In the genomic region with DNA sequence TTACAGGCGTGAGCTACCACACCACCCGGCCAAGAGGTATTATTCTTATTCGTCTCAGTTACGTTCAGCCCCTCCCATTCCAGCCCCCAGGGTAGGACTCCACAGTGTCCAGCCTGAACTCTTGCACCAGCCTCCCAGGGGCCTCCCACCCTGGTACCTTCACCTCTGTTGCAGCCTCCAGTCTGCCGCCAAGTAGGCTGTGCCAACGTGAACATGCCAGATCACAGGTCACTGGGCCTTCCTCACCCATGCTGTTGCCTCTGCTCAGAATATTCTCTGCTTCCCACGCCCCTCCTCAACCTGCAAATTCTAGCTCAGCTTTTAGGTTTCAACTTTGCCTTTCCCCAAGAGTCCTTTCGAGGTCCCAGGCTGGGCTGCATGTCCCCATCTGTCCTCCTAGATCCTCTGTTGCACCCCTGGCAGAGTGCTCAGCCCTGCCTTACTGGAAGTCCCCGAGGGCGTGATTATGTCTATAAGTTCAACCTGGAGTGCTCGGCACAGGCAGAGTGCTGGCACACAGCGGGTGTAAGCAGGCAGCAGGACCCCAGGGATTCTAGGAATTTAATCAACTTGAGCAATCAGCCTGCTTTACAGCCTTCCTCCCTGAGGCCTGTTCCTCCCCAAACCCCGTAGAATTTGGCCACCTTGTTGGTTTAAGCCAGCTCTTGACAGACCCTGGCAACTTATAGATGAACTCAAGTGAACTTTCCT, we compare ENCODE assay signal across 16 cellular contexts. TPM values are rescaled to one million over a fixed set of nuclear protein-coding genes. Genes with fewer than 3 reads are reported as not detected.
DNase-seq lines count a peak whose midpoint lies in the region; ATAC-seq and TF ChIP-seq lines count a peak whose summit lies in the region.
"Had no signal": no experiment of that assay in that cellular context is flagged by ENCODE, and none has a peak within 500 bp of the region (broad histone marks: within the 10 kb centered on the region; RNA-seq: fewer than 3 reads in every experiment).

No MANE protein-coding gene starts in this region.

- no peak overlapping the region for H2BK15ac ChIP-seq in H9 (ENCODE audit: low read depth, low read length)

- no peak for TF ChIP-seq CTCF in BE2C (IDR thresholded peaks at IDR 0.05; ENCODE audit: low read depth, low read length)
- no peak for TF ChIP-seq CTCF in H9 (conservative IDR thresholded peaks at IDR 0.05)

- no peak overlapping the region for H2BK12ac ChIP-seq in H9 (ENCODE audit: insufficient read length, low read depth, low read length)

- H2AFZ ChIP-seq in H9 (ENCODE audit: low read length), result no peak overlapping the region

- no peak overlapping the region for H3K27ac ChIP-seq in H9 (ENCODE audit: insufficient read length, low read depth, low read length)
- H3K27ac ChIP-seq: BLaER1, brain microvascular endothelial cell, suprapubic skin had no signal

- H3K9me3 Mint-ChIP-seq in H9, result no peaks in the 10 kb centered on the region
- H3K9me3 Mint-ChIP-seq: activated T-helper 1 cell treated with anti-CD3 and anti-CD28 coated beads, Interleukin-12 subunit alpha, Interleukin-12 subunit beta, Interleukin-2, Interleukin-4 antibody, amounts not matched to agents 30 ng/mL and 10 ng/mL and 1 ng/mL, durations not matched to agents 14 hours and 24 hours and 36 hours had no signal

- H3K79me2 ChIP-seq in H9 (ENCODE audit: insufficient read depth, low read length), result no peaks in the 10 kb centered on the region

- H4K5ac ChIP-seq in H9 (ENCODE audit: insufficient read length, low read depth, low read length), result no peak overlapping the region

- H3K79me1 ChIP-seq in H9 (ENCODE audit: insufficient read depth, low read depth, low read length, poor library complexity, severe bottlenecking), result no peaks in the 10 kb centered on the region

- H2BK5ac ChIP-seq in H9 (ENCODE audit: insufficient read length, low read length), result no peak overlapping the region

- H3T11ph ChIP-seq in H9 (ENCODE audit: low read length), result no peak overlapping the region

- H3K9ac ChIP-seq in H9 (ENCODE audit: extremely low read depth, insufficient read length, low read length), result no peak overlapping the region
- H3K9ac ChIP-seq: BLaER1 had no signal

- no peak overlapping the region; a peak in 1 of 5 replicates for H3K4me3 Mint-ChIP-seq in H9
- H3K4me3 Mint-ChIP-seq: activated T-helper 1 cell treated with anti-CD3 and anti-CD28 coated beads, Interleukin-12 subunit alpha, Interleukin-12 subunit beta, Interleukin-2, Interleukin-4 antibody, amounts not matched to agents 30 ng/mL and 10 ng/mL and 1 ng/mL, durations not matched to agents 14 hours and 24 hours and 36 hours had no signal

- no peaks in the 10 kb centered on the region for H3K27me3 ChIP-seq in BE2C
- H3K27me3 ChIP-seq in H9 (ENCODE audit: insufficient read depth, low read length), result no peaks in the 10 kb centered on the region
- H3K27me3 ChIP-seq: BLaER1, brain microvascular endothelial cell, suprapubic skin had no signal

- no peaks in the 10 kb centered on the region; a peak in 1 of 7 replicates for H3K36me3 Mint-ChIP-seq in H9 (ENCODE audit: insufficient read depth in 1 of 3, low read depth in 3 of 3)

- H3K4me2 ChIP-seq in H9 (ENCODE audit: insufficient read depth, insufficient read length, low read length), result no peak overlapping the region
- H3K4me2 ChIP-seq: BLaER1 had no signal

- peaks cover 10 to 14% of the 10 kb centered on the region in 2 experiments for H3K4me1 Mint-ChIP-seq in H9

- H4K91ac ChIP-seq in H9 (ENCODE audit: insufficient read length, low read depth, low read length), result no peak overlapping the region

- H3K4me1 ChIP-seq in BE2C (peaks cover 6% of the 10 kb centered on the region), H9 (ENCODE audit: insufficient read depth, low read length) (no peaks in the 10 kb centered on the region)

- WGBS in H9 (ENCODE audit: extremely low coverage, insufficient read length, low lambda C conversion rate), result no CpG with 5 or more reads among the region's 13 CpGs

- no peak overlapping the region for H2AK5ac ChIP-seq in H9 (ENCODE audit: insufficient read length, low read length)

- no peak overlapping the region for H2BK20ac ChIP-seq in H9 (ENCODE audit: low read depth, low read length, poor library complexity, severe bottlenecking)

- H3K56ac ChIP-seq in H9 (ENCODE audit: insufficient read length, low read depth, low read length), result no peak overlapping the region

- intact Hi-C loops in Right ventricle myocardium superior (cut with DNase I), result no loop called here

- H3K23me2 ChIP-seq in H9 (ENCODE audit: insufficient read length, low read depth, low read length, poor library complexity, severe bottlenecking), result no peaks in the 10 kb centered on the region

- H3K27me3 Mint-ChIP-seq in H9 (ENCODE audit: low read depth), result no peaks in the 10 kb centered on the region

- DNase-seq in BE2C, result peak; percentile 65
- DNase-seq in H9, result no peak
- peak; percentile 88 for DNase-seq in islet precursor cell
- DNase-seq in NCI-H510A (lab: John Stamatoyannopoulos, UW), result no peak
- DNase-seq in HT-29 (ENCODE audit: low spot score), result no peak
- no peak for DNase-seq in Right ventricle myocardium superior
- DNase-seq: activated CD8-positive, alpha-beta memory T cell treated with anti-CD3 and anti-CD28 coated beads for 24 hours; brain microvascular endothelial cell; foreskin melanocyte; midbrain; NCI-H2081 had no signal

- H3K4ac ChIP-seq in H9 (ENCODE audit: low read depth, low read length), result no peak overlapping the region

- H3K27ac Mint-ChIP-seq in H9, result peak overlapping the region in 2 of 3 experiments; percentile 3 to 20; a peak in 3 of 7 replicates
- H3K27ac Mint-ChIP-seq: activated T-helper 1 cell treated with anti-CD3 and anti-CD28 coated beads, Interleukin-12 subunit alpha, Interleukin-12 subunit beta, Interleukin-2, Interleukin-4 antibody, amounts not matched to agents 30 ng/mL and 10 ng/mL and 1 ng/mL, durations not matched to agents 14 hours and 24 hours and 36 hours had no signal

- no peak overlapping the region for H4K8ac ChIP-seq in H9 (replicated peaks; ENCODE audit: insufficient read length, low read depth, low read length)

- no peak overlapping the region for H2BK120ac ChIP-seq in H9 (ENCODE audit: low read depth, low read length, poor library complexity, severe bottlenecking)

- no peak overlapping the region for H3K23ac ChIP-seq in H9 (ENCODE audit: insufficient read length, low read depth, low read length)

- H4K20me1 ChIP-seq in H9 (ENCODE audit: control insufficient read depth, insufficient read depth, insufficient read length), result no peaks in the 10 kb centered on the region
- H4K20me1 ChIP-seq: BLaER1 had no signal

- ATAC-seq in SK-N-SH treated with all-trans-retinoic acid at 6 μM for 48 hours, result peak; percentile 41; the same call in 2 of the 3 replicates
- ATAC-seq in Right ventricle myocardium superior (ENCODE audit: poor library complexity), result no peak
- no peak for ATAC-seq in HG03097 (IDR thresholded peaks at IDR 0.05; ENCODE audit: low FRiP score, unreplicated experiment)

- H3K36me3 ChIP-seq in BE2C, result no peaks in the 10 kb centered on the region
- H3K36me3 ChIP-seq: BLaER1, brain microvascular endothelial cell, suprapubic skin had no signal

- no peak overlapping the region for H3K18ac ChIP-seq in H9 (ENCODE audit: insufficient read length, low read depth, low read length)

- H3K9me3 ChIP-seq in BE2C, result no peaks in the 10 kb centered on the region
- no peaks in the 10 kb centered on the region for H3K9me3 ChIP-seq in H9 (ENCODE audit: control insufficient read depth, low read depth, low read length)
- H3K9me3 ChIP-seq: BLaER1, suprapubic skin had no signal

- H3K4me3 ChIP-seq in BE2C (ENCODE audit: low read depth, low read length), result no peak overlapping the region
- H3K4me3 ChIP-seq: BLaER1, suprapubic skin had no signal

- no peak overlapping the region for H3K14ac ChIP-seq in H9 (ENCODE audit: insufficient read depth, low read length)

TF ChIP-seq in SK-N-SH treated with all-trans-retinoic acid at 6 μM for 48 hours, 23 proteins besides CTCF, POLR2A, EP300 and RAD21 (continues in another document):
- TF ChIP-seq BACH2 (CRISPR knock-in tag; IDR thresholded peaks at IDR 0.05; ENCODE audit: borderline replicate concordance), result no peak
- no peak for TF ChIP-seq OSR1 (CRISPR knock-in tag; IDR thresholded peaks at IDR 0.05)
- TF ChIP-seq ZNF70 (CRISPR knock-in tag; IDR thresholded peaks at IDR 0.05), result no peak
- TF ChIP-seq, protein P1, sequence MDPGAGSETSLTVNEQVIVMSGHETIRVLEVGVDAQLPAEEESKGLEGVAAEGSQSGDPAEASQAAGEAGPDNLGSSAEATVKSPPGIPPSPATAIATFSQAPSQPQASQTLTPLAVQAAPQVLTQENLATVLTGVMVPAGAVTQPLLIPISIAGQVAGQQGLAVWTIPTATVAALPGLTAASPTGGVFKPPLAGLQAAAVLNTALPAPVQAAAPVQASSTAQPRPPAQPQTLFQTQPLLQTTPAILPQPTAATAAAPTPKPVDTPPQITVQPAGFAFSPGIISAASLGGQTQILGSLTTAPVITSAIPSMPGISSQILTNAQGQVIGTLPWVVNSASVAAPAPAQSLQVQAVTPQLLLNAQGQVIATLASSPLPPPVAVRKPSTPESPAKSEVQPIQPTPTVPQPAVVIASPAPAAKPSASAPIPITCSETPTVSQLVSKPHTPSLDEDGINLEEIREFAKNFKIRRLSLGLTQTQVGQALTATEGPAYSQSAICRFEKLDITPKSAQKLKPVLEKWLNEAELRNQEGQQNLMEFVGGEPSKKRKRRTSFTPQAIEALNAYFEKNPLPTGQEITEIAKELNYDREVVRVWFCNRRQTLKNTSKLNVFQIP (CRISPR knock-in tag; IDR thresholded peaks at IDR 0.05; ENCODE audit: borderline replicate concordance, low read depth), result no peak
- TF ChIP-seq ZFP3 (CRISPR knock-in tag; IDR thresholded peaks at IDR 0.05), result no peak
- no peak for TF ChIP-seq TOX (CRISPR knock-in tag; IDR thresholded peaks at IDR 0.05; ENCODE audit: borderline replicate concordance)
- TF ChIP-seq TCF4 (CRISPR knock-in tag; IDR thresholded peaks at IDR 0.05; ENCODE audit: borderline replicate concordance), result no peak
- no peak for TF ChIP-seq ZNF8 (CRISPR knock-in tag; IDR thresholded peaks at IDR 0.05)
- TF ChIP-seq, protein P2, sequence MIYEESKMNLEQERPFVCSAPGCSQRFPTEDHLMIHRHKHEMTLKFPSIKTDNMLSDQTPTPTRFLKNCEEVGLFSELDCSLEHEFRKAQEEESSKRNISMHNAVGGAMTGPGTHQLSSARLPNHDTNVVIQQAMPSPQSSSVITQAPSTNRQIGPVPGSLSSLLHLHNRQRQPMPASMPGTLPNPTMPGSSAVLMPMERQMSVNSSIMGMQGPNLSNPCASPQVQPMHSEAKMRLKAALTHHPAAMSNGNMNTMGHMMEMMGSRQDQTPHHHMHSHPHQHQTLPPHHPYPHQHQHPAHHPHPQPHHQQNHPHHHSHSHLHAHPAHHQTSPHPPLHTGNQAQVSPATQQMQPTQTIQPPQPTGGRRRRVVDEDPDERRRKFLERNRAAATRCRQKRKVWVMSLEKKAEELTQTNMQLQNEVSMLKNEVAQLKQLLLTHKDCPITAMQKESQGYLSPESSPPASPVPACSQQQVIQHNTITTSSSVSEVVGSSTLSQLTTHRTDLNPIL (CRISPR knock-in tag; IDR thresholded peaks at IDR 0.05; ENCODE audit: low read depth), result no peak
- no peak for TF ChIP-seq RARB (CRISPR knock-in tag; IDR thresholded peaks at IDR 0.05)

RNA-seq across cellular contexts. Expression of a gene that starts 13.1 kb away (rescaled TPM):
- polyA plus RNA-seq in BE2C (2012; ENCODE audit: insufficient read depth, insufficient read length, low read depth), result 118 TPM
- total RNA-seq in H9 (2021), result 22.1 and 22.3 TPM in 2 replicates
- 6.3 and 8.0 TPM in 2 replicates for total RNA-seq in HT-29 (2014; rRNA removed; shearing (Covaris generic))
- total RNA-seq in Right ventricle myocardium superior, result 50.9 TPM

Comparison
In these comparisons a context has a peak if more than half of its experiments do, and no peak if none do; other contexts are left out.
1. DNase-seq: peak in BE2C (single experiment) and islet precursor cell (single experiment); none in H9 (single experiment), NCI-H510A (single experiment), HT-29 (single experiment) and Right ventricle myocardium superior (single experiment).